Comparison of ENCODE assay signal across 18 cellular contexts in genomic region chr9:13431137-13431536, GRCh38.
DNase-seq lines count a peak whose midpoint lies in the region; ATAC-seq and TF ChIP-seq lines count a peak whose summit lies in the region.
"Had no signal": no experiment of that assay in that cellular context is flagged by ENCODE, and none has a peak within 500 bp of the region (broad histone marks: within the 10 kb centered on the region; RNA-seq: fewer than 3 reads in every experiment).

No MANE protein-coding gene starts in this region.

- H3K4me2 ChIP-seq in mammary epithelial cell (ENCODE audit: insufficient read depth, low read depth, low read length): no peak overlapping the region

- CTCF ChIA-PET in mammary epithelial cell (lab: Charles Lee; ENCODE audit: low non-redundant PET): no interaction called here
- CTCF ChIA-PET in WTC11 (lab: Charles Lee): no interaction called here

- no peaks in the 10 kb centered on the region for H3K36me3 Mint-ChIP-seq in WTC11
- no peaks in the 10 kb centered on the region for H3K36me3 Mint-ChIP-seq in activated CD4-positive, alpha-beta T cell treated with anti-CD3 and anti-CD28 coated beads, Interleukin-2, amount 10 ng/mL, durations not matched to agents 24 days and 14 days (ENCODE audit: low read depth)
- H3K36me3 Mint-ChIP-seq: CD14-positive monocyte had no signal

- no peaks in the 10 kb centered on the region for H3K36me3 ChIP-seq in breast epithelium
- H3K36me3 ChIP-seq in mammary epithelial cell (ENCODE audit: insufficient read depth, low read length): no peaks in the 10 kb centered on the region
- H3K36me3 ChIP-seq: spleen, transverse colon had no signal

- ATAC-seq in WTC11 (peak; percentile 79), GM18498 (IDR thresholded peaks at IDR 0.05; ENCODE audit: unreplicated experiment) (no peak)

- no peak overlapping the region for H3K9ac ChIP-seq in mammary epithelial cell (ENCODE audit: insufficient read depth, low read length)

- H3K4me3 Mint-ChIP-seq in WTC11: no peak overlapping the region
- no peak overlapping the region for H3K4me3 Mint-ChIP-seq in activated CD4-positive, alpha-beta T cell treated with anti-CD3 and anti-CD28 coated beads, Interleukin-2, amount 10 ng/mL, durations not matched to agents 24 days and 14 days
- H3K4me3 Mint-ChIP-seq: CD14-positive monocyte; stimulated activated naive CD8-positive, alpha-beta T cell treated with anti-CD3 and anti-CD28 coated beads, Interleukin-15, Interleukin-2, amounts not matched to agents 100 ng/mL and 50 ng/mL, for 24 hours; T-helper 1 cell treated with Interleukin-12 subunit alpha and Interleukin-12 subunit beta and Interleukin-4 antibody, amounts not matched to agents 30 μg/mL and 1 μg/mL, for 36 hours had no signal

- no peak overlapping the region for H3K4me3 ChIP-seq in breast epithelium
- H3K4me3 ChIP-seq in mammary epithelial cell (replicated peaks in 1 of 3; ENCODE audit: insufficient read depth in 1 of 3, low read depth in 2 of 3, low read length in 3 of 3): no peak overlapping the region
- H3K4me3 ChIP-seq: spleen, transverse colon had no signal

- H3K27ac Mint-ChIP-seq in WTC11: peak overlapping the region; percentile 5; the same call in 1 of the 2 replicates
- no peak overlapping the region for H3K27ac Mint-ChIP-seq in activated CD4-positive, alpha-beta T cell treated with anti-CD3 and anti-CD28 coated beads, Interleukin-2, amount 10 ng/mL, durations not matched to agents 24 days and 14 days
- H3K27ac Mint-ChIP-seq: CD14-positive monocyte; stimulated activated naive CD8-positive, alpha-beta T cell treated with anti-CD3 and anti-CD28 coated beads, Interleukin-15, Interleukin-2, amounts not matched to agents 100 ng/mL and 50 ng/mL, for 24 hours; T-helper 1 cell treated with Interleukin-12 subunit alpha and Interleukin-12 subunit beta and Interleukin-4 antibody, amounts not matched to agents 30 μg/mL and 1 μg/mL, for 36 hours had no signal

- H3K27me3 Mint-ChIP-seq in WTC11 (ENCODE audit: low read depth): no peaks in the 10 kb centered on the region
- no peaks in the 10 kb centered on the region for H3K27me3 Mint-ChIP-seq in activated CD4-positive, alpha-beta T cell treated with anti-CD3 and anti-CD28 coated beads, Interleukin-2, amount 10 ng/mL, durations not matched to agents 24 days and 14 days
- H3K27me3 Mint-ChIP-seq: stimulated activated naive CD8-positive, alpha-beta T cell treated with anti-CD3 and anti-CD28 coated beads, Interleukin-15, Interleukin-2, amounts not matched to agents 100 ng/mL and 50 ng/mL, for 24 hours had no signal

- in situ Hi-C loops in mammary epithelial cell (cut with MboI; ENCODE audit: low sequenced_read_pairs in 2 of 2): loop anchor here (10.0 to 25.0 kb wide), 3 partner anchors 256 to 924 kb away; no protein-coding TSS in a partner anchor

- DNase-seq in breast epithelium (ENCODE audit: low spot score in 2 of 2): no peak
- no peak for DNase-seq in mammary epithelial cell
- DNase-seq in WTC11 (ENCODE audit: low spot score): no peak
- peak in 31 of 49 donors; percentile 4 to 54 (median 23) for DNase-seq in substantia nigra (lab: John Stamatoyannopoulos, UW)
- DNase-seq in HCEC 1CT: no peak
- no peak for DNase-seq in activated CD4-positive, alpha-beta T cell treated with anti-CD3 and anti-CD28 coated beads, Interleukin-2, amount 10 ng/mL, durations not matched to agents 24 days and 14 days
- DNase-seq: activated CD4-positive, alpha-beta T cell treated with anti-CD3 and anti-CD28 coated beads for 48 hours; cortex of kidney; KBM-7; NCI-H1930; spleen; stimulated activated CD4-positive, alpha-beta T cell treated with anti-CD3 and anti-CD28 coated beads, Interleukin-4, amount 100 ng/mL, for 24 hours; transverse colon had no signal

- H3K4me1 ChIP-seq in breast epithelium: no peaks in the 10 kb centered on the region
- H3K4me1 ChIP-seq in mammary epithelial cell (ENCODE audit: insufficient read depth, low read length): no peaks in the 10 kb centered on the region
- H3K4me1 ChIP-seq: spleen had no signal

- H3K27me3 ChIP-seq in breast epithelium (no peaks in the 10 kb centered on the region), mammary epithelial cell (ENCODE audit: insufficient read depth, low read length) (no peaks in the 10 kb centered on the region), layer of hippocampus (ENCODE audit: control insufficient read depth, insufficient read depth, low read length) (no peaks in the 10 kb centered on the region)
- H3K27me3 ChIP-seq: spleen, transverse colon had no signal

- TF ChIP-seq CTCF in breast epithelium (IDR thresholded peaks at IDR 0.05) (no peak), mammary epithelial cell (conservative IDR thresholded peaks at IDR 0.05 in 1 of 2, IDR thresholded peaks at IDR 0.05 in 1 of 2; ENCODE audit: extremely low read depth in 1 of 2, insufficient read depth in 1 of 2, low read depth in 1 of 2, low read length in 2 of 2) (no peak), WTC11 (IDR thresholded peaks at IDR 0.05) (no peak)

- no peaks in the 10 kb centered on the region for H4K20me1 ChIP-seq in mammary epithelial cell (ENCODE audit: insufficient read depth, low read length)

- no peaks in the 10 kb centered on the region; the same call in 1 of the 2 replicates for H3K9me3 Mint-ChIP-seq in WTC11
- H3K9me3 Mint-ChIP-seq in activated CD4-positive, alpha-beta T cell treated with anti-CD3 and anti-CD28 coated beads, Interleukin-2, amount 10 ng/mL, durations not matched to agents 24 days and 14 days: no peaks in the 10 kb centered on the region
- H3K9me3 Mint-ChIP-seq: CD14-positive monocyte; stimulated activated naive CD8-positive, alpha-beta T cell treated with anti-CD3 and anti-CD28 coated beads, Interleukin-15, Interleukin-2, amounts not matched to agents 100 ng/mL and 50 ng/mL, for 24 hours; T-helper 1 cell treated with Interleukin-12 subunit alpha and Interleukin-12 subunit beta and Interleukin-4 antibody, amounts not matched to agents 30 μg/mL and 1 μg/mL, for 36 hours had no signal

- H2AFZ ChIP-seq in mammary epithelial cell (ENCODE audit: low read depth, low read length): no peak overlapping the region

- H3K4me1 Mint-ChIP-seq in WTC11: peaks cover 49% of the 10 kb centered on the region
- H3K4me1 Mint-ChIP-seq in activated CD4-positive, alpha-beta T cell treated with anti-CD3 and anti-CD28 coated beads, Interleukin-2, amount 10 ng/mL, durations not matched to agents 24 days and 14 days: no peaks in the 10 kb centered on the region

- no peaks in the 10 kb centered on the region for H3K79me2 ChIP-seq in mammary epithelial cell (ENCODE audit: insufficient read depth, low read length)

- POLR2A ChIA-PET in WTC11 (lab: Charles Lee): interaction anchor here (0.5 to 0.7 kb wide), 2 partner anchors 55 to 190 kb away, joined by 3 to 5 read pairs; no protein-coding TSS in a partner anchor

- H3K9me3 ChIP-seq in breast epithelium: no peaks in the 10 kb centered on the region
- no peaks in the 10 kb centered on the region for H3K9me3 ChIP-seq in mammary epithelial cell (replicated peaks; ENCODE audit: insufficient read depth, low read length)
- H3K9me3 ChIP-seq: spleen, transverse colon had no signal

- TF ChIP-seq POLR2A in breast epithelium (IDR thresholded peaks at IDR 0.05): no peak

- peak overlapping the region; percentile 26 to 35 for H3K27ac ChIP-seq in breast epithelium
- H3K27ac ChIP-seq in mammary epithelial cell (ENCODE audit: insufficient read depth, low read depth, low read length): no peak overlapping the region
- H3K27ac ChIP-seq in layer of hippocampus (ENCODE audit: low read depth, low read length): peak overlapping the region; percentile 57
- H3K27ac ChIP-seq in substantia nigra (ENCODE audit: low read depth, low read length, poor library complexity, severe bottlenecking): peak overlapping the region; percentile 62
- H3K27ac ChIP-seq: spleen, transverse colon had no signal

- intact Hi-C loops in breast epithelium (cut with DNase I; ENCODE audit: low total_unique reads): loop anchor here (10.0 kb wide), 2 partner anchors 914 to 994 kb away; no protein-coding TSS in a partner anchor
- intact Hi-C loops in mammary epithelial cell (cut with micrococcal nuclease): no loop called here
- intact Hi-C loops in activated CD4-positive, alpha-beta T cell treated with anti-CD3 and anti-CD28 coated beads, Interleukin-2, amount 10 ng/mL, durations not matched to agents 24 days and 14 days (cut with micrococcal nuclease): no loop called here

- dilution Hi-C loops in mammary epithelial cell (cut with HindIII; ENCODE audit: low sequenced_read_pairs): loop anchor here (25.0 kb wide), 1 partner anchor 1006 kb away; no protein-coding TSS in a partner anchor

- BruUV-seq in mammary epithelial cell (replicated peaks; lab: Mats Ljungman, UMichigan): no TSS peak

- 94% methylated on average over 3 of the region's 8 CpGs for WGBS in mammary epithelial cell (ENCODE audit: low coverage, missing lambda C conversion rate)

TF ChIP-seq in WTC11, 78 proteins besides CTCF, POLR2A, EP300 and RAD21 (continues in another document):
- TF ChIP-seq, protein P1, sequence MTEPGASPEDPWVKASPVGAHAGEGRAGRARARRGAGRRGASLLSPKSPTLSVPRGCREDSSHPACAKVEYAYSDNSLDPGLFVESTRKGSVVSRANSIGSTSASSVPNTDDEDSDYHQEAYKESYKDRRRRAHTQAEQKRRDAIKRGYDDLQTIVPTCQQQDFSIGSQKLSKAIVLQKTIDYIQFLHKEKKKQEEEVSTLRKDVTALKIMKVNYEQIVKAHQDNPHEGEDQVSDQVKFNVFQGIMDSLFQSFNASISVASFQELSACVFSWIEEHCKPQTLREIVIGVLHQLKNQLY (CRISPR knock-in tag; IDR thresholded peaks at IDR 0.05): no peak
- no peak for TF ChIP-seq GABPB1 (CRISPR knock-in tag; IDR thresholded peaks at IDR 0.05)
- no peak for TF ChIP-seq HMGA2 (CRISPR knock-in tag; IDR thresholded peaks at IDR 0.05)
- TF ChIP-seq ATF3 (CRISPR knock-in tag; conservative IDR thresholded peaks at IDR 0.05): no peak
- TF ChIP-seq SOX15 (CRISPR knock-in tag; IDR thresholded peaks at IDR 0.05): no peak
- TF ChIP-seq TP53 (CRISPR knock-in tag; IDR thresholded peaks at IDR 0.05): no peak
- TF ChIP-seq ELF4 (CRISPR knock-in tag; IDR thresholded peaks at IDR 0.05; ENCODE audit: low read depth): no peak
- no peak for TF ChIP-seq ZBTB21 (CRISPR knock-in tag; IDR thresholded peaks at IDR 0.05; ENCODE audit: borderline replicate concordance)
- TF ChIP-seq FOXP1 (CRISPR knock-in tag; IDR thresholded peaks at IDR 0.05; ENCODE audit: borderline replicate concordance): no peak
- no peak for TF ChIP-seq ZNF121 (CRISPR knock-in tag; IDR thresholded peaks at IDR 0.05)

Comparison
In these comparisons a context has a peak if more than half of its experiments do, and no peak if none do; other contexts are left out.
1. DNase-seq: peak in substantia nigra (31 of 49); none in breast epithelium (0 of 2), mammary epithelial cell (single experiment), WTC11 (single experiment), HCEC 1CT (single experiment) and activated CD4-positive, alpha-beta T cell treated with anti-CD3 and anti-CD28 coated beads, Interleukin-2, amount 10 ng/mL, durations not matched to agents 24 days and 14 days (single experiment).